9 cellular contexts compared by ENCODE assay signal in the genomic region with DNA sequence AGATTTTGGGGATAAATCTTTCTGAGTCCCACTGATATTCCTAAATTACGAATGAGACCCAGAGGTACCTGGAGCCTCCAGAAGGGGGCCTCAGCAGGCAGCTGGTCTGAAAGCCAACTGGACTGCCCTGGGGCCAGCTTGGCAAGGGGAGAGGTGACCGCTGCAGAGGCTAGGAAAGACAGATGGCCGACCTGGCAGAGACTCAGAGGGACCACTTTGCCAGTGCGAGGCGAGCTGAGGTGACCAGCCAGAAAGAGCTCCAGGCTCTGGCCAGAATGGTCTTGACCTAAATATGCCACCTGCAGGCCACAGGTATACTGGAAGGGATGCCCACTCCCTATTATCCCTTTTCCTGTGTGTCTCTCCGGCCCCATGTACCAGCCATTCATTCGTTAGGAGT.
DNase-seq lines count a peak whose midpoint lies in the region; ATAC-seq and TF ChIP-seq lines count a peak whose summit lies in the region.
"Had no signal": no experiment of that assay in that cellular context is flagged by ENCODE, and none has a peak within 500 bp of the region (broad histone marks: within the 10 kb centered on the region; RNA-seq: fewer than 3 reads in every experiment).

No MANE protein-coding gene starts in this region.

- H4K20me1 ChIP-seq in DOHH2 (ENCODE audit: control insufficient read depth, insufficient read depth, low read depth, low read length): no peaks in the 10 kb centered on the region

- peaks cover 65% of the 10 kb centered on the region for H3K36me3 ChIP-seq in DOHH2 (ENCODE audit: control insufficient read depth, low read length)
- no peaks in the 10 kb centered on the region for H3K36me3 ChIP-seq in WERI-Rb-1

- H3F3A ChIP-seq in DOHH2 (ENCODE audit: control insufficient read depth, insufficient read depth): peaks cover 38% of the 10 kb centered on the region

- DNase-seq in WERI-Rb-1 (peak; percentile 72), myocyte (ENCODE audit: low read depth) (peak; percentile 32), activated T-cell treated with anti-CD3 and anti-CD28 coated beads for 4 hours (no peak), T-helper 2 cell (no peak), GOT3 (lab: John Stamatoyannopoulos, UW) (no peak), NCI-H2227 (lab: John Stamatoyannopoulos, UW; ENCODE audit: unreplicated experiment) (no peak)
- DNase-seq: stimulated activated CD4-positive, alpha-beta T cell treated with anti-CD3 and anti-CD28 coated beads, Interleukin-1b, Interleukin-23, amount 100 ng/mL, for 48 hours had no signal

- no peaks in the 10 kb centered on the region for H3K9me2 ChIP-seq in DOHH2 (replicated peaks; ENCODE audit: control insufficient read depth, low read length)

- peak overlapping the region; percentile 51; the same call in 1 of the 2 replicates for H3K4me3 ChIP-seq in DOHH2 (ENCODE audit: low read length)
- no peak overlapping the region for H3K4me3 ChIP-seq in WERI-Rb-1 (ENCODE audit: low read depth, low read length)

- peaks cover 82% of the 10 kb centered on the region for H3K4me1 ChIP-seq in DOHH2 (ENCODE audit: control insufficient read depth, low read length)

- H3K79me2 ChIP-seq in DOHH2 (ENCODE audit: control insufficient read depth, low read length): no peaks in the 10 kb centered on the region

- 0 out of 2 replicates have a peak overlapping the region, but pooled peaks have one; percentile 79 for H3K4me2 ChIP-seq in DOHH2 (ENCODE audit: low read length)

- H3K27me3 ChIP-seq in DOHH2 (ENCODE audit: control insufficient read depth, low read length) (no peaks in the 10 kb centered on the region), WERI-Rb-1 (ENCODE audit: insufficient read depth, low read depth, severe bottlenecking) (no peaks in the 10 kb centered on the region)

- H3K27ac ChIP-seq in DOHH2 (ENCODE audit: low read depth, low read length): peak overlapping the region; percentile 98
- H3K27ac ChIP-seq in WERI-Rb-1: no peak overlapping the region

- TF ChIP-seq CTCF in DOHH2 (IDR thresholded peaks at IDR 0.05; ENCODE audit: low read depth, low read length, poor library complexity, severe bottlenecking) (peak; percentile 45), WERI-Rb-1 (IDR thresholded peaks at IDR 0.05; ENCODE audit: low read depth, low read length) (peak; percentile 78)

- peak; percentile 45 for ATAC-seq in HG02798 (IDR thresholded peaks at IDR 0.05; ENCODE audit: poor library complexity, unreplicated experiment)

- H3K9me3 ChIP-seq in DOHH2 (ENCODE audit: control insufficient read depth, insufficient read depth, low read length) (peaks cover 41% of the 10 kb centered on the region), WERI-Rb-1 (ENCODE audit: severe bottlenecking) (no peaks in the 10 kb centered on the region)

Comparison
In these comparisons a context has a peak if more than half of its experiments do, and no peak if none do; other contexts are left out.
1. DNase-seq: peak in WERI-Rb-1 (single experiment) and myocyte (single experiment); none in activated T-cell treated with anti-CD3 and anti-CD28 coated beads for 4 hours (single experiment), T-helper 2 cell (0 of 5), GOT3 (single experiment) and NCI-H2227 (single experiment).